In genomic region chr10:102721954-102722353, GRCh38 we compare ENCODE assay signal across 12 cellular contexts.
"Had no signal": no experiment of that assay in that cellular context is flagged by ENCODE, and none has a peak within 500 bp of the region (broad histone marks: within the 10 kb centered on the region; RNA-seq: fewer than 3 reads in every experiment).

No MANE protein-coding gene starts in this region.

- DNase-seq: activated CD8-positive, alpha-beta T cell treated with anti-CD3 and anti-CD28 coated beads, Interleukin-2, amount 10 ng/mL, durations not matched to agents 7 days and 5 days; activated gamma-delta T cell; foreskin keratinocyte; head of caudate nucleus; islet precursor cell; mesendoderm; retina; stimulated activated CD4-positive, alpha-beta T cell treated with anti-CD3 and anti-CD28 coated beads, Interleukin-4, amount 100 ng/mL, for 4 hours; thyroid gland; uterus had no signal

- H3K9me3 ChIP-seq: thyroid gland, uterus had no signal

- H3K36me3 ChIP-seq: thyroid gland, uterus had no signal

- ATAC-seq: activated CD8-positive, alpha-beta T cell treated with anti-CD3 and anti-CD28 coated beads, Interleukin-2, amount 10 ng/mL, durations not matched to agents 7 days and 5 days; foreskin keratinocyte; left lobe of liver had no signal

- H3K4me3 Mint-ChIP-seq: activated CD8-positive, alpha-beta T cell treated with anti-CD3 and anti-CD28 coated beads, Interleukin-2, amount 10 ng/mL, durations not matched to agents 7 days and 5 days had no signal

- H3K27me3 ChIP-seq: foreskin keratinocyte, thyroid gland, uterus had no signal

- H3K4me3 ChIP-seq: skin epidermis, thyroid gland, uterus had no signal

- H3K27ac Mint-ChIP-seq: activated CD8-positive, alpha-beta T cell treated with anti-CD3 and anti-CD28 coated beads, Interleukin-2, amount 10 ng/mL, durations not matched to agents 7 days and 5 days had no signal

- H3K4me1 ChIP-seq: foreskin keratinocyte, uterus had no signal
